ENCODE assay signal across 27 cellular contexts in the genomic region with DNA sequence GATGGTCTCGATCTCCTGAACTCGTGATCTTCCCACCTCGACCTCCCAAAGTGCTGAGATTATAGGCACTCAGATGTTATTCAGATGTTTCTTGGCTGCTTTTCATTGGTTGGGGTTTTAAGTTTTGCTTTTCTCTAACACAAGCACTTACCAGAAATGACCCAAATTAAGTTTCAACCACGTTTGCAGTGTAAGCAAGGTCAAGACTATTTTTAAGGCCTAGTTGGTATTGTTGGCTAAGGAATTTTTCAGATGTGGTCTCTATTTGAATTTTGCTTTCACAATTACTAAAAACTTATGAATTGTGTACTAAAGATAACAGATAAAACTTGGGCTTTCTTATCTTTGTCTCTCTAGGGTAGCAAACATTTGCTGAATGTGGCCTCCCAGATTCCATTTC.
DNase-seq lines count a peak whose midpoint lies in the region; ATAC-seq and TF ChIP-seq lines count a peak whose summit lies in the region.
"Had no signal": no experiment of that assay in that cellular context is flagged by ENCODE, and none has a peak within 500 bp of the region (broad histone marks: within the 10 kb centered on the region; RNA-seq: fewer than 3 reads in every experiment).

No MANE protein-coding gene starts in this region.

- DNase-seq in activated CD8-positive, alpha-beta T cell treated with anti-CD3 and anti-CD28 coated beads, Interleukin-2, amount 10 ng/mL, durations not matched to agents 7 days and 5 days = no peak
- DNase-seq in activated CD8-positive, alpha-beta T cell treated with anti-CD3 and anti-CD28 coated beads for 36 hours = no peak
- peak; percentile 1 for DNase-seq in GM06990 (ENCODE audit: extremely low read depth, insufficient read length)
- no peak for DNase-seq in GM23338 (ENCODE audit: low spot score)
- DNase-seq in activated naive CD8-positive, alpha-beta T cell treated with anti-CD3 and anti-CD28 coated beads, Interleukin-2, amount 10 ng/mL, durations not matched to agents 7 days and 5 days = no peak
- DNase-seq in pons (ENCODE audit: low spot score) = no peak
- DNase-seq: 8988T; ACHN; BE2C; CD8-positive, alpha-beta memory T cell; DMS 273 treated with DMSO at 0.1 percent for 48 hours; DMS79 treated with DMSO at 0.1 percent for 48 hours; GF-D8; IMR-90; KG1; NCI-H1048; NCI-H1417; NCI-H1694; NCI-H2029 treated with DMSO at 0.1 percent for 48 hours; NCI-H446 treated with DMSO at 0.1 percent for 48 hours; NCI-H526 treated with DMSO at 0.1 percent for 48 hours; SHP77 had no signal

- no peaks in the 10 kb centered on the region for H4K20me1 ChIP-seq in GM23338 (replicated peaks; ENCODE audit: insufficient read depth)

- H3K27me3 Mint-ChIP-seq in activated CD8-positive, alpha-beta T cell treated with anti-CD3 and anti-CD28 coated beads, Interleukin-2, amount 10 ng/mL, durations not matched to agents 7 days and 5 days (ENCODE audit: low read depth) = no peaks in the 10 kb centered on the region
- H3K27me3 Mint-ChIP-seq in activated CD8-positive, alpha-beta T cell treated with anti-CD3 and anti-CD28 coated beads for 36 hours = no peaks in the 10 kb centered on the region
- H3K27me3 Mint-ChIP-seq in GM23338 (ENCODE audit: insufficient read depth, low read depth, poor library complexity) = peaks cover 4% of the 10 kb centered on the region
- no peaks in the 10 kb centered on the region for H3K27me3 Mint-ChIP-seq in activated naive CD8-positive, alpha-beta T cell treated with anti-CD3 and anti-CD28 coated beads, Interleukin-2, amount 10 ng/mL, durations not matched to agents 7 days and 5 days
- H3K27me3 Mint-ChIP-seq: CD8-positive, alpha-beta memory T cell had no signal

- H3K4me3 ChIP-seq in GM06990 (replicated peaks; ENCODE audit: low read depth, low read length) (no peak overlapping the region), GM23338 (no peak overlapping the region)

- CTCF ChIA-PET in activated CD8-positive, alpha-beta T cell treated with anti-CD3 and anti-CD28 coated beads, Interleukin-2, amount 10 ng/mL, durations not matched to agents 7 days and 5 days (lab: Charles Lee) = no interaction called here
- CTCF ChIA-PET in activated CD8-positive, alpha-beta T cell treated with anti-CD3 and anti-CD28 coated beads for 36 hours (lab: Charles Lee) = no interaction called here

- H3K79me2 ChIP-seq in GM23338 (replicated peaks; ENCODE audit: insufficient read depth) = no peaks in the 10 kb centered on the region

- no peak overlapping the region for H3K4me2 ChIP-seq in GM23338

- H3K9me2 ChIP-seq in GM23338 (ENCODE audit: insufficient read depth) = peaks cover 8% of the 10 kb centered on the region; the same call in 1 of the 2 replicates

- H3K36me3 Mint-ChIP-seq in activated CD8-positive, alpha-beta T cell treated with anti-CD3 and anti-CD28 coated beads, Interleukin-2, amount 10 ng/mL, durations not matched to agents 7 days and 5 days (ENCODE audit: low read depth) = peaks cover 5% of the 10 kb centered on the region
- no peaks in the 10 kb centered on the region for H3K36me3 Mint-ChIP-seq in activated CD8-positive, alpha-beta T cell treated with anti-CD3 and anti-CD28 coated beads for 36 hours (ENCODE audit: low read depth)
- peaks cover 6% of the 10 kb centered on the region; the same call in 1 of the 3 replicates for H3K36me3 Mint-ChIP-seq in GM23338 (ENCODE audit: low read depth)
- H3K36me3 Mint-ChIP-seq in activated naive CD8-positive, alpha-beta T cell treated with anti-CD3 and anti-CD28 coated beads, Interleukin-2, amount 10 ng/mL, durations not matched to agents 7 days and 5 days = peaks cover 10% of the 10 kb centered on the region
- H3K36me3 Mint-ChIP-seq: CD14-positive monocyte; CD8-positive, alpha-beta memory T cell had no signal

- no peaks in the 10 kb centered on the region for H3F3A ChIP-seq in GM23338 (replicated peaks; ENCODE audit: low read depth)

- POLR2A ChIA-PET in activated CD8-positive, alpha-beta T cell treated with anti-CD3 and anti-CD28 coated beads, Interleukin-2, amount 10 ng/mL, durations not matched to agents 7 days and 5 days (lab: Charles Lee) = no interaction called here
- POLR2A ChIA-PET in activated CD8-positive, alpha-beta T cell treated with anti-CD3 and anti-CD28 coated beads for 36 hours (lab: Charles Lee) = no interaction called here
- POLR2A ChIA-PET in activated naive CD8-positive, alpha-beta T cell treated with anti-CD3 and anti-CD28 coated beads, Interleukin-2, amount 10 ng/mL, durations not matched to agents 7 days and 5 days (lab: Charles Lee) = no interaction called here

- H3K9me3 Mint-ChIP-seq in activated CD8-positive, alpha-beta T cell treated with anti-CD3 and anti-CD28 coated beads, Interleukin-2, amount 10 ng/mL, durations not matched to agents 7 days and 5 days (ENCODE audit: insufficient read depth) = peaks cover 4% of the 10 kb centered on the region
- H3K9me3 Mint-ChIP-seq in activated CD8-positive, alpha-beta T cell treated with anti-CD3 and anti-CD28 coated beads for 36 hours = no peaks in the 10 kb centered on the region
- H3K9me3 Mint-ChIP-seq in GM23338 = no peaks in the 10 kb centered on the region
- H3K9me3 Mint-ChIP-seq in activated naive CD8-positive, alpha-beta T cell treated with anti-CD3 and anti-CD28 coated beads, Interleukin-2, amount 10 ng/mL, durations not matched to agents 7 days and 5 days = peaks cover 6% of the 10 kb centered on the region

- no peak overlapping the region for H3K4me3 Mint-ChIP-seq in activated CD8-positive, alpha-beta T cell treated with anti-CD3 and anti-CD28 coated beads, Interleukin-2, amount 10 ng/mL, durations not matched to agents 7 days and 5 days
- no peak overlapping the region for H3K4me3 Mint-ChIP-seq in activated CD8-positive, alpha-beta T cell treated with anti-CD3 and anti-CD28 coated beads for 36 hours
- no peak overlapping the region for H3K4me3 Mint-ChIP-seq in GM23338
- peak overlapping the region; percentile 9 for H3K4me3 Mint-ChIP-seq in activated naive CD8-positive, alpha-beta T cell treated with anti-CD3 and anti-CD28 coated beads, Interleukin-2, amount 10 ng/mL, durations not matched to agents 7 days and 5 days
- H3K4me3 Mint-ChIP-seq: CD14-positive monocyte; CD8-positive, alpha-beta memory T cell had no signal

- H2AFZ ChIP-seq in GM23338 = no peak overlapping the region

- H3K4me1 Mint-ChIP-seq in activated CD8-positive, alpha-beta T cell treated with anti-CD3 and anti-CD28 coated beads, Interleukin-2, amount 10 ng/mL, durations not matched to agents 7 days and 5 days (ENCODE audit: low read depth) = peaks cover 10% of the 10 kb centered on the region
- H3K4me1 Mint-ChIP-seq in activated CD8-positive, alpha-beta T cell treated with anti-CD3 and anti-CD28 coated beads for 36 hours (ENCODE audit: low read depth) = peaks cover 3% of the 10 kb centered on the region
- H3K4me1 Mint-ChIP-seq in GM23338 = peaks cover 22% of the 10 kb centered on the region
- H3K4me1 Mint-ChIP-seq in activated naive CD8-positive, alpha-beta T cell treated with anti-CD3 and anti-CD28 coated beads, Interleukin-2, amount 10 ng/mL, durations not matched to agents 7 days and 5 days = peaks cover 11% of the 10 kb centered on the region
- H3K4me1 Mint-ChIP-seq: CD14-positive monocyte; CD8-positive, alpha-beta memory T cell had no signal

- TF ChIP-seq CTCF in activated CD8-positive, alpha-beta T cell treated with anti-CD3 and anti-CD28 coated beads for 36 hours (IDR thresholded peaks at IDR 0.05) = no peak
- TF ChIP-seq CTCF in GM06990 (IDR thresholded peaks at IDR 0.05; ENCODE audit: insufficient read depth, low read length, poor library complexity, severe bottlenecking) = no peak
- no peak for TF ChIP-seq CTCF in GM23338 (conservative IDR thresholded peaks at IDR 0.05; ENCODE audit: low read depth in 2 of 2)

- no peak for ATAC-seq in activated CD8-positive, alpha-beta T cell treated with anti-CD3 and anti-CD28 coated beads, Interleukin-2, amount 10 ng/mL, durations not matched to agents 7 days and 5 days
- no peak for ATAC-seq in activated CD8-positive, alpha-beta T cell treated with anti-CD3 and anti-CD28 coated beads for 36 hours
- ATAC-seq in GM23338 (no peak), esophagus mucosa (no peak)
- ATAC-seq in activated naive CD8-positive, alpha-beta T cell treated with anti-CD3 and anti-CD28 coated beads, Interleukin-2, amount 10 ng/mL, durations not matched to agents 7 days and 5 days (ENCODE audit: low read depth) = peak; percentile 62
- ATAC-seq: HCT116, Panc1 had no signal

- H3K27ac ChIP-seq in GM23338 (ENCODE audit: low read depth) = no peak overlapping the region
- H3K27ac ChIP-seq: RWPE1 had no signal

- H3K27ac Mint-ChIP-seq in activated CD8-positive, alpha-beta T cell treated with anti-CD3 and anti-CD28 coated beads, Interleukin-2, amount 10 ng/mL, durations not matched to agents 7 days and 5 days = peak overlapping the region; percentile 68
- H3K27ac Mint-ChIP-seq in activated CD8-positive, alpha-beta T cell treated with anti-CD3 and anti-CD28 coated beads for 36 hours = no peak overlapping the region
- H3K27ac Mint-ChIP-seq in GM23338 = peak overlapping the region; percentile 28; the same call in 1 of the 2 replicates
- peak overlapping the region; percentile 79 for H3K27ac Mint-ChIP-seq in activated naive CD8-positive, alpha-beta T cell treated with anti-CD3 and anti-CD28 coated beads, Interleukin-2, amount 10 ng/mL, durations not matched to agents 7 days and 5 days
- H3K27ac Mint-ChIP-seq: CD14-positive monocyte; CD8-positive, alpha-beta memory T cell had no signal

- peaks cover 27% of the 10 kb centered on the region for H3K4me1 ChIP-seq in GM23338 (ENCODE audit: insufficient read depth)
- H3K4me1 ChIP-seq: BE2C had no signal

- intact Hi-C loops in activated CD8-positive, alpha-beta T cell treated with anti-CD3 and anti-CD28 coated beads for 36 hours (cut with micrococcal nuclease) = no loop called here

- H3K27me3 ChIP-seq in GM06990 (replicated peaks; ENCODE audit: control insufficient read depth, insufficient read depth, low read length) (no peaks in the 10 kb centered on the region), GM23338 (ENCODE audit: insufficient read depth) (no peaks in the 10 kb centered on the region)
- H3K27me3 ChIP-seq: BE2C had no signal

- H3K36me3 ChIP-seq in GM06990 (ENCODE audit: control insufficient read depth, insufficient read depth, low read length) = no peaks in the 10 kb centered on the region
- no peaks in the 10 kb centered on the region for H3K36me3 ChIP-seq in GM23338 (ENCODE audit: insufficient read depth)
- H3K36me3 ChIP-seq: BE2C had no signal

TF ChIP-seq in GM23338, 12 proteins besides CTCF, POLR2A, EP300 and RAD21 (continues in another document):
- TF ChIP-seq JUNB (IDR thresholded peaks at IDR 0.05; ENCODE audit: unreplicated experiment) = no peak
- no peak for TF ChIP-seq CREB1 (CRISPR knock-in tag; IDR thresholded peaks at IDR 0.05; ENCODE audit: low read depth)
- no peak for TF ChIP-seq NANOG (IDR thresholded peaks at IDR 0.05; ENCODE audit: borderline replicate concordance)
- no peak for TF ChIP-seq ZNF114 (CRISPR knock-in tag; IDR thresholded peaks at IDR 0.05)
